8 cellular contexts compared by ENCODE assay signal in the genomic region with DNA sequence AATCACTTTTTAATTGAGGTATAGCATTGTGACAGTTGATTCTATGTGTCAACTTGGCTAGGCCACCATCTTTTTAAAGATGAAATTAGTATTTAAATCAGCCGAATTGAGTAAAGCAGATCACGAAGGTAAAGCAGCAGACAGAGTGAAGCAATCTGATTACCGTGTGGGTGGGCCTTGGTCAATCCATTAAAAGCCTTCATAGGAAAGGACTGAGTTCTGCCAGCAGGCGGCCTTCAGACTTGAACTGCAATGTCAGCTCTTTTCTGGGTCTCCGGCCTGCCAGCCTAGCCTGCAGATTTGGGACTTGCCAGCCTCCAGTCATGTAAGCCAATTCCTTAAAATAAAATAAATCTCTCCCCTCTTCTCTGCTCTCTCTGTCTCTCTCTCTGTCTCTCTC. TPM values are rescaled to one million over a fixed set of nuclear protein-coding genes. Genes with fewer than 3 reads are reported as not detected.
DNase-seq lines count a peak whose midpoint lies in the region; ATAC-seq and TF ChIP-seq lines count a peak whose summit lies in the region.

No MANE protein-coding gene starts in this region.

- no peaks in the 10 kb centered on the region for H3K36me3 ChIP-seq in right lobe of liver

- DNase-seq in AG09319 (ENCODE audit: extremely low read depth, low read depth) (no peak), HFF-Myc (ENCODE audit: extremely low read depth, low read depth) (no peak), astrocyte of the cerebellum (ENCODE audit: low read depth) (no peak), right lobe of liver (peak; percentile 70 to 81 (median 80)), NCI-H2171 treated with DMSO at 0.1 percent for 48 hours (lab: John Stamatoyannopoulos, UW) (no peak), left colon (no peak)
- no peak for DNase-seq in stimulated activated CD4-positive, alpha-beta T cell treated with anti-CD3 and anti-CD28 coated beads, Interleukin-15, amount 100 ng/mL, for 24 hours

- no peaks in the 10 kb centered on the region for H3K27me3 ChIP-seq in right lobe of liver

- in situ Hi-C loops in astrocyte of the cerebellum (cut with HindIII; ENCODE audit: low sequenced_read_pairs), result no loop called here

- intact Hi-C loops in right lobe of liver (cut with DNase I), result no loop called here
- intact Hi-C loops in left colon (cut with DNase I, micrococcal nuclease), result no loop called here

- WGBS in right lobe of liver (ENCODE audit: insufficient coverage, low coverage, low lambda C conversion rate, missing lambda C conversion rate), result 43% methylated on average over 5 of the region's 5 CpGs

- H3K9me3 ChIP-seq in right lobe of liver, result no peaks in the 10 kb centered on the region

- TF ChIP-seq POLR2A in right lobe of liver (IDR thresholded peaks at IDR 0.05), result no peak

- H3K4me3 ChIP-seq in HFF-Myc (replicated peaks; ENCODE audit: low read depth, low read length), result no peak overlapping the region
- H3K4me3 ChIP-seq in astrocyte of the cerebellum (ENCODE audit: low read depth, low read length), result no peak overlapping the region
- no peak overlapping the region for H3K4me3 ChIP-seq in right lobe of liver

- ATAC-seq in right lobe of liver (peak; percentile 96 to 99 (median 98)), left colon (no peak), GM19035 (IDR thresholded peaks at IDR 0.05; ENCODE audit: unreplicated experiment) (no peak)

- no peak overlapping the region for H3K27ac ChIP-seq in right lobe of liver

- TF ChIP-seq CTCF in AG09319 (IDR thresholded peaks at IDR 0.05; ENCODE audit: low read depth, low read length) (peak; percentile 13), HFF-Myc (IDR thresholded peaks at IDR 0.05; ENCODE audit: low read depth, low read length, missing control alignments) (peak; percentile 12), astrocyte of the cerebellum (IDR thresholded peaks at IDR 0.05; ENCODE audit: low read depth, low read length, missing control alignments) (peak; percentile 38), right lobe of liver (IDR thresholded peaks at IDR 0.05) (peak; percentile 36 to 54 (median 46))

- H3K4me1 ChIP-seq in right lobe of liver, result no peaks in the 10 kb centered on the region

RNA-seq across cellular contexts. Expression of a gene that starts 22.4 kb away (rescaled TPM):
- total RNA-seq in right lobe of liver (100 to 1,000 TPM; 135 to 940 (median 474) TPM), left colon (10 to 100 TPM; 26.9 to 33.9 TPM)

Comparison
In these comparisons a context has a peak if more than half of its experiments do, and no peak if none do; other contexts are left out.
1. DNase-seq: peak in right lobe of liver (3 of 3); none in AG09319 (single experiment), HFF-Myc (single experiment), astrocyte of the cerebellum (single experiment), NCI-H2171 treated with DMSO at 0.1 percent for 48 hours (single experiment), left colon (0 of 2) and stimulated activated CD4-positive, alpha-beta T cell treated with anti-CD3 and anti-CD28 coated beads, Interleukin-15, amount 100 ng/mL, for 24 hours (single experiment).
2. ATAC-seq: peak in right lobe of liver (4 of 4); none in left colon (single experiment) and GM19035 (single experiment).
3. Peak in every context shown above with its lines, with median percentiles within 50 percentile points of each other: CTCF ChIP-seq.